Comparison of ENCODE assay signal across 9 cellular contexts in the genomic region with DNA sequence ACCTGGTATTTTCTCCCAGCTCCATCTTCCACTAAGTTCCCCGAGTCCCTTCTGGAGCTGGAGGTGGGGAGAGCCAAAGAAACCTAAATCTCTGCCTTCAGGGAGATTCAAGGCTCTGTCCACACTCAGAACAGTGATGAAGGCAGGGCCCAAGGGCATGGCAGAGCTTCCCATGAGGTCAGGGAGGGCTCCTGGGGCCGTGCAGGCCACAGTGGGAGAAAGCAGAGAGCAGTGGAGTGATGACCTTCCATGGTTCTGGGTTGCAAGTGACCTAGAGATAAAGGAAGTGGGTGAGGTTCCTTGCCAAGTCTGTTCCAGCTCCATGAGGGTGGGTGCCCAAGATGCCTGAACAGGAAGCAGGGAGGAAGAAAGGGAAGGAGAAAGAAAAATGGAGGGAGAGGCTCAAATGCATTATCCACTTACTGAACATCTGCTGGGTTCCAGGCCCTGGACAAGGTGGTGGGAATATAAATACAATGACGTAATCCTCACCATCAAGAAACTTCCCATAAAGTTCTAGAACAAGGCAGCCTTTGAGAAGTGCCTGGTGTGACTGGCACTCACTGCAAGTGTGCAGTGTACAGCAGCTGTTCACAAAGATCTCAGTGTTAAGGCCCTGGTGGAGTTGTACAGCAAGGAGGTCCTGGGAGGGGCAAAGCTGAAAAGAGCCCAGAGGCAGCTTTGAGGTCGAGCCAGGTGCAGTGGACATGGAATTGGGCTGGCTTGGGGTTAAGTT. TPM values are rescaled to one million over a fixed set of nuclear protein-coding genes. Genes with fewer than 3 reads are reported as not detected.
DNase-seq lines count a peak whose midpoint lies in the region; ATAC-seq and TF ChIP-seq lines count a peak whose summit lies in the region.
"Had no signal": no experiment of that assay in that cellular context is flagged by ENCODE, and none has a peak within 500 bp of the region (broad histone marks: within the 10 kb centered on the region; RNA-seq: fewer than 3 reads in every experiment).

No MANE protein-coding gene starts in this region.

- peaks cover 11% of the 10 kb centered on the region for H3K4me1 ChIP-seq in vagina

- ATAC-seq in Right ventricle myocardium superior (ENCODE audit: poor library complexity) (peak; percentile 10), GM21737 (IDR thresholded peaks at IDR 0.05; ENCODE audit: unreplicated experiment) (no peak)

- no peaks in the 10 kb centered on the region for H3K9me3 ChIP-seq in vagina

- TF ChIP-seq POLR2A in vagina (IDR thresholded peaks at IDR 0.05) = no peak

- H3K9me3 Mint-ChIP-seq in activated T-helper 2 cell treated with anti-CD3 and anti-CD28 coated beads, Interferon-gamma antibody, Interleukin-2, Interleukin-4, amounts not matched to agents 10 μg/mL and 5 μg/mL and 100 μg/mL, durations not matched to agents 14 hours and 24 hours and 36 hours = no peaks in the 10 kb centered on the region

- H3K36me3 ChIP-seq in vagina = peaks cover 0 to 19% of the 10 kb centered on the region in 2 donors

- peaks cover 59% of the 10 kb centered on the region for H3K4me1 Mint-ChIP-seq in activated T-helper 2 cell treated with anti-CD3 and anti-CD28 coated beads, Interferon-gamma antibody, Interleukin-2, Interleukin-4, amounts not matched to agents 10 μg/mL and 5 μg/mL and 100 μg/mL, durations not matched to agents 14 hours and 24 hours and 36 hours (ENCODE audit: low read depth)

- DNase-seq in Right ventricle myocardium superior (peak; percentile 20), cardiac septum (ENCODE audit: low spot score) (no peak), medulla oblongata (ENCODE audit: extremely low spot score) (peak; percentile 82), vagina (ENCODE audit: extremely low spot score in 2 of 2) (no peak), NCI-H187 (lab: John Stamatoyannopoulos, UW) (no peak), HuH-7.5 (ENCODE audit: low spot score) (no peak)
- DNase-seq in activated T-helper 2 cell treated with anti-CD3 and anti-CD28 coated beads, Interferon-gamma antibody, Interleukin-2, Interleukin-4, amounts not matched to agents 10 μg/mL and 5 μg/mL and 100 μg/mL, durations not matched to agents 14 hours and 24 hours and 36 hours (ENCODE audit: low spot score) = no peak
- DNase-seq: NCI-H226 had no signal

- H3K4me3 ChIP-seq in vagina = no peak overlapping the region

- no peak for TF ChIP-seq CTCF in vagina (IDR thresholded peaks at IDR 0.05)

- no peaks in the 10 kb centered on the region for H3K27me3 Mint-ChIP-seq in activated T-helper 2 cell treated with anti-CD3 and anti-CD28 coated beads, Interferon-gamma antibody, Interleukin-2, Interleukin-4, amounts not matched to agents 10 μg/mL and 5 μg/mL and 100 μg/mL, durations not matched to agents 14 hours and 24 hours and 36 hours (ENCODE audit: low read depth)

- peak overlapping the region; percentile 89 for H3K27ac Mint-ChIP-seq in activated T-helper 2 cell treated with anti-CD3 and anti-CD28 coated beads, Interferon-gamma antibody, Interleukin-2, Interleukin-4, amounts not matched to agents 10 μg/mL and 5 μg/mL and 100 μg/mL, durations not matched to agents 14 hours and 24 hours and 36 hours

- H3K36me3 Mint-ChIP-seq in activated T-helper 2 cell treated with anti-CD3 and anti-CD28 coated beads, Interferon-gamma antibody, Interleukin-2, Interleukin-4, amounts not matched to agents 10 μg/mL and 5 μg/mL and 100 μg/mL, durations not matched to agents 14 hours and 24 hours and 36 hours (ENCODE audit: low read depth) = peaks cover 18% of the 10 kb centered on the region

- H3K4me3 Mint-ChIP-seq in activated T-helper 2 cell treated with anti-CD3 and anti-CD28 coated beads, Interferon-gamma antibody, Interleukin-2, Interleukin-4, amounts not matched to agents 10 μg/mL and 5 μg/mL and 100 μg/mL, durations not matched to agents 14 hours and 24 hours and 36 hours (ENCODE audit: low read depth) = no peak overlapping the region

- no peaks in the 10 kb centered on the region for H3K27me3 ChIP-seq in vagina

- intact Hi-C loops in Right ventricle myocardium superior (cut with DNase I) (no loop called here), cardiac septum (cut with DNase I) (no loop called here), vagina (cut with DNase I) (no loop called here)
- intact Hi-C loops in activated T-helper 2 cell treated with anti-CD3 and anti-CD28 coated beads, Interferon-gamma antibody, Interleukin-2, Interleukin-4, amounts not matched to agents 10 μg/mL and 5 μg/mL and 100 μg/mL, durations not matched to agents 14 hours and 24 hours and 36 hours (cut with micrococcal nuclease) = no loop called here

- H3K27ac ChIP-seq in vagina = peak overlapping the region; percentile 42

RNA-seq across cellular contexts. Expression of a gene that starts 13.3 kb away (rescaled TPM):
- total RNA-seq in Right ventricle myocardium superior (16.3 TPM), cardiac septum (11.2 TPM), vagina (13.8 TPM)
- 9.8 and 11.3 TPM in 2 replicates for total RNA-seq in activated T-helper 2 cell treated with anti-CD3 and anti-CD28 coated beads, Interferon-gamma antibody, Interleukin-2, Interleukin-4, amounts not matched to agents 10 μg/mL and 5 μg/mL and 100 μg/mL, durations not matched to agents 14 hours and 24 hours and 36 hours

RNA-seq across cellular contexts. Expression of a gene that starts 25.8 kb away (rescaled TPM):
- total RNA-seq in Right ventricle myocardium superior (0.32 TPM), cardiac septum (0.30 TPM), vagina (2.9 TPM)
- total RNA-seq in activated T-helper 2 cell treated with anti-CD3 and anti-CD28 coated beads, Interferon-gamma antibody, Interleukin-2, Interleukin-4, amounts not matched to agents 10 μg/mL and 5 μg/mL and 100 μg/mL, durations not matched to agents 14 hours and 24 hours and 36 hours = 40.4 and 40.6 TPM in 2 replicates

RNA-seq across cellular contexts. Expression of a gene that starts 57.5 kb away (rescaled TPM):
- total RNA-seq in Right ventricle myocardium superior = 160 TPM
- total RNA-seq in cardiac septum = 185 TPM
- 687 and 692 TPM in 2 replicates for total RNA-seq in activated T-helper 2 cell treated with anti-CD3 and anti-CD28 coated beads, Interferon-gamma antibody, Interleukin-2, Interleukin-4, amounts not matched to agents 10 μg/mL and 5 μg/mL and 100 μg/mL, durations not matched to agents 14 hours and 24 hours and 36 hours
- total RNA-seq in vagina = 157 TPM

Comparison
In these comparisons a context has a peak if more than half of its experiments do, and no peak if none do; other contexts are left out.
1. DNase-seq: peak in Right ventricle myocardium superior (single experiment) and medulla oblongata (single experiment); none in cardiac septum (single experiment), activated T-helper 2 cell treated with anti-CD3 and anti-CD28 coated beads, Interferon-gamma antibody, Interleukin-2, Interleukin-4, amounts not matched to agents 10 μg/mL and 5 μg/mL and 100 μg/mL, durations not matched to agents 14 hours and 24 hours and 36 hours (single experiment), vagina (0 of 2), NCI-H187 (0 of 2) and HuH-7.5 (single experiment).
2. RNA of a gene that starts 25.8 kb away (total RNA-seq): 40.4 to 40.6 TPM in activated T-helper 2 cell treated with anti-CD3 and anti-CD28 coated beads, Interferon-gamma antibody, Interleukin-2, Interleukin-4, amounts not matched to agents 10 μg/mL and 5 μg/mL and 100 μg/mL, durations not matched to agents 14 hours and 24 hours and 36 hours; 2.9 TPM in vagina (single experiment), 0.32 TPM in Right ventricle myocardium superior (single experiment) and 0.30 TPM in cardiac septum (single experiment); every median in the first group is over 10 times any median in the second.